ENCODE assay signal across 1 cellular context in the genomic region with DNA sequence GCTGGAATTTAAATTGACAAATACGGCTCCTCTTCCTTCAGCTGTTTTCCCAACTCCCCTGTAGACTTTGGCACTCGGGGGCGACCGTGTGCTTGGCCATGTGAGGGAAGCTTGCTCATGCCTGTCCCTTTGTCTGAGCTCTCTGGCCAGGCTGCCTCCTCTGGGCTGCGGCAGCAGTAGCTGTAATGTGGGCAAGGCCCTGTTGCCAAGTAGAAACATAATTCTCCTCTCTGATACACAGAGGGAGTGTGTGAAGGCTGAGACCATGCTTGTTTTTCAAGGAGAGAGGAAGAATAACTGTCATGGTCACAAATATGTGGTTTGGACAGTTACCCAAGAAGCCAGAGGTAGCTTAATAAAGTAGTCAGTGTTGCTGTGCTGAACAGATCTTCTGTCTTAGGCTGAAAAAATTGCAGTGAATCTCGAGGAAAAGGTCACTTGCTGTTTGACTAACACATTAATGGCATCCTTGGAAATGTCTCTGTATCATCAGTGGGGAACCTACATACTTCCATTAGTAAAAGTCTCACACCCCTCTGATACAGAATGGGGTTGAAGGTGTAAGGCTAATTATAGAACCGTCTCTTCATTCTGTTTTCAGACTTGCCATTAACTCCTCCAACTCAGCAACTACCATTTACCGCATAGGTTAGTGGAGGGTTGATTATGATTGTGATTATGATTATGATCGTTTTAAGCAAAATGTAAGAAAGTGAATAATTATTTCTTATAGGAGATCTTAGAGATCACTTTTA.
A peak's percentile ranks its signal among the peaks of the same experiment; 100 is the strongest.
TF ChIP-seq lines count a peak whose summit lies in the region.

No MANE protein-coding gene starts in this region.

TF ChIP-seq in HepG2, 621 proteins besides CTCF, POLR2A, EP300 and RAD21 (continued from another document):
- peak; percentile 61; the same call in 1 of the 2 replicates for TF ChIP-seq ARNTL (CRISPR knock-in tag; IDR thresholded peaks at IDR 0.05)
- no peak for TF ChIP-seq HOXA5 (CRISPR knock-in tag; IDR thresholded peaks at IDR 0.05)
- TF ChIP-seq HNF4A (CRISPR knock-in tag; IDR thresholded peaks at IDR 0.05), result peak; percentile 28; the same call in 1 of the 2 replicates
- TF ChIP-seq, protein P1, sequence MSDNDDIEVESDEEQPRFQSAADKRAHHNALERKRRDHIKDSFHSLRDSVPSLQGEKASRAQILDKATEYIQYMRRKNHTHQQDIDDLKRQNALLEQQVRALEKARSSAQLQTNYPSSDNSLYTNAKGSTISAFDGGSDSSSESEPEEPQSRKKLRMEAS (IDR thresholded peaks at IDR 0.05), result peak; percentile 53
- TF ChIP-seq ZNF543 (CRISPR knock-in tag; IDR thresholded peaks at IDR 0.05), result no peak
- TF ChIP-seq ELF3 (CRISPR knock-in tag; IDR thresholded peaks at IDR 0.05), result no peak
- no peak for TF ChIP-seq RFX1 (IDR thresholded peaks at IDR 0.05)
- TF ChIP-seq TAF15 (IDR thresholded peaks at IDR 0.05; ENCODE audit: low read depth, low read length, poor library complexity, severe bottlenecking), result no peak
- TF ChIP-seq STAG1 (CRISPR knock-in tag; IDR thresholded peaks at IDR 0.05), result 0 out of 2 replicates have a peak, but pooled peaks have one; percentile 9
- no peak for TF ChIP-seq MAZ (IDR thresholded peaks at IDR 0.05; ENCODE audit: borderline replicate concordance, low read depth, low read length)
- no peak for TF ChIP-seq MAZ (CRISPR knock-in tag; IDR thresholded peaks at IDR 0.05; ENCODE audit: low read depth)
